ENCODE assay signal across 16 cellular contexts in genomic region chr22:17974087-17974486, GRCh38. TPM values are rescaled to one million over a fixed set of nuclear protein-coding genes. Genes with fewer than 3 reads are reported as not detected.
DNase-seq lines count a peak whose midpoint lies in the region; ATAC-seq and TF ChIP-seq lines count a peak whose summit lies in the region.
"Had no signal": no experiment of that assay in that cellular context is flagged by ENCODE, and none has a peak within 500 bp of the region (broad histone marks: within the 10 kb centered on the region; RNA-seq: fewer than 3 reads in every experiment).

No MANE protein-coding gene starts in this region.

- H3K27me3 Mint-ChIP-seq in HFFc6 (ENCODE audit: insufficient read depth) = peaks cover 4% of the 10 kb centered on the region; the same call in 1 of the 2 replicates
- H3K27me3 Mint-ChIP-seq in memory B cell = no peaks in the 10 kb centered on the region

- H3K27ac Mint-ChIP-seq in HFFc6 = peak overlapping the region; percentile 96
- peak overlapping the region; percentile 22 for H3K27ac Mint-ChIP-seq in memory B cell

- H3K4me1 Mint-ChIP-seq in HFFc6 (ENCODE audit: low read depth) = peaks cover 51% of the 10 kb centered on the region
- H3K4me1 Mint-ChIP-seq in memory B cell = peaks cover 39% of the 10 kb centered on the region

- no peak for TF ChIP-seq POLR2A in breast epithelium (IDR thresholded peaks at IDR 0.05)

- H3K4me3 Mint-ChIP-seq in HFFc6 (no peak overlapping the region), memory B cell (no peak overlapping the region)

- TF ChIP-seq CTCF in AG10803 (conservative IDR thresholded peaks at IDR 0.05; ENCODE audit: low read length) = no peak
- TF ChIP-seq CTCF in HFFc6 (IDR thresholded peaks at IDR 0.05) = no peak
- TF ChIP-seq CTCF in breast epithelium (IDR thresholded peaks at IDR 0.05) = no peak

- H3K9me3 Mint-ChIP-seq in HFFc6 = no peaks in the 10 kb centered on the region
- peaks cover 1% of the 10 kb centered on the region for H3K9me3 Mint-ChIP-seq in memory B cell

- H3K36me3 Mint-ChIP-seq in HFFc6 (ENCODE audit: low read depth) = peaks cover 14% of the 10 kb centered on the region
- peaks cover 18% of the 10 kb centered on the region for H3K36me3 Mint-ChIP-seq in memory B cell

- no peaks in the 10 kb centered on the region for H3K9me3 ChIP-seq in breast epithelium

- H3K27me3 ChIP-seq in breast epithelium = no peaks in the 10 kb centered on the region

- H3K27ac ChIP-seq in breast epithelium = peak overlapping the region; percentile 20 to 29

- peaks cover 6 to 9% of the 10 kb centered on the region in 2 donors for H3K4me1 ChIP-seq in breast epithelium

- DNase-seq in AG10803 (ENCODE audit: low read depth) (peak; percentile 54), HFFc6 (no peak), breast epithelium (ENCODE audit: low spot score in 2 of 2) (no peak), memory B cell (ENCODE audit: low spot score in 2 of 2) (no peak), T-helper 1 cell (no peak), SHP77 treated with DMSO at 0.1 percent for 48 hours (lab: John Stamatoyannopoulos, UW) (no peak)
- DNase-seq: activated CD4-positive, alpha-beta T cell treated with anti-CD3 and anti-CD28 coated beads, Interleukin-2, amount 50 U/mL, for 4 hours; activated gamma-delta T cell; hypothalamus; KG1; midbrain; NCI-H1105 treated with DMSO at 0.1 percent for 48 hours; NCI-H2107; NCI-H524 had no signal

- intact Hi-C loops in breast epithelium (cut with DNase I; ENCODE audit: low total_unique reads) = no loop called here

- H3K4me3 ChIP-seq in AG10803 (ENCODE audit: low read length) = no peak overlapping the region
- H3K4me3 ChIP-seq in breast epithelium = no peak overlapping the region

- H3K36me3 ChIP-seq in breast epithelium = no peaks in the 10 kb centered on the region

- ATAC-seq in memory B cell (ENCODE audit: low read depth) = no peak
- ATAC-seq in GM18870 (IDR thresholded peaks at IDR 0.05; ENCODE audit: unreplicated experiment) = no peak
- no peak for ATAC-seq in GM18502 (IDR thresholded peaks at IDR 0.05; ENCODE audit: poor library complexity, unreplicated experiment)

RNA-seq across cellular contexts. Expression of gene MICAL3, which starts 50.3 kb away (rescaled TPM):
- total RNA-seq in HFFc6 (2021; fragmentation: NEBNext Ultra II Directional; extraction: Animal tissue kit (Norgen Biotek cat#: 25700)) = 10 to 100 TPM; 38.6 to 44.1 (median 39.7) TPM
- total RNA-seq in breast epithelium = 10 to 100 TPM; 19.5 to 42.3 (median 34.8) TPM
